ENCODE assay signal across 8 cellular contexts in genomic region chr7:148773344-148773743, GRCh38.
DNase-seq lines count a peak whose midpoint lies in the region; ATAC-seq and TF ChIP-seq lines count a peak whose summit lies in the region.

No MANE protein-coding gene starts in this region.

- H4K20me1 ChIP-seq in Karpas-422 (ENCODE audit: insufficient read depth, low read depth, low read length) = no peaks in the 10 kb centered on the region

- H3K27me3 ChIP-seq in brain microvascular endothelial cell (replicated peaks) = no peaks in the 10 kb centered on the region
- no peaks in the 10 kb centered on the region for H3K27me3 ChIP-seq in Karpas-422 (ENCODE audit: low read length)

- H2AFZ ChIP-seq in Karpas-422 (ENCODE audit: low read length) = no peak overlapping the region

- no peaks in the 10 kb centered on the region for H3K9me3 ChIP-seq in Karpas-422 (ENCODE audit: low read length)

- H3K9ac ChIP-seq in Karpas-422 (ENCODE audit: low read length) = no peak overlapping the region

- peaks cover 5% of the 10 kb centered on the region for H3K36me3 ChIP-seq in brain microvascular endothelial cell (replicated peaks)
- peaks cover 11% of the 10 kb centered on the region; the same call in 1 of the 2 replicates for H3K36me3 ChIP-seq in Karpas-422 (ENCODE audit: insufficient read depth, low read length)

- TF ChIP-seq CTCF in brain microvascular endothelial cell (IDR thresholded peaks at IDR 0.05; ENCODE audit: low read depth, low read length, missing control alignments) = no peak

- ATAC-seq in GM18858 (IDR thresholded peaks at IDR 0.05; ENCODE audit: unreplicated experiment) (peak; percentile 91), HG02763 (IDR thresholded peaks at IDR 0.05; ENCODE audit: unreplicated experiment) (peak; percentile 87)

- H3K79me2 ChIP-seq in Karpas-422 (ENCODE audit: low read length) = peaks cover 31% of the 10 kb centered on the region

- in situ Hi-C loops in brain microvascular endothelial cell (cut with HindIII; ENCODE audit: low pct_ligation_motif_present, low sequenced_read_pairs) (no loop called here), G401 (cut with HindIII; ENCODE audit: low sequenced_read_pairs) (no loop called here)

- peaks cover 30% of the 10 kb centered on the region for H3K4me1 ChIP-seq in Karpas-422 (ENCODE audit: low read length)

- no peaks in the 10 kb centered on the region for H3K9me2 ChIP-seq in Karpas-422 (replicated peaks; ENCODE audit: insufficient read depth, low read length)

- H3K27ac ChIP-seq in brain microvascular endothelial cell = peak overlapping the region; percentile 52
- H3K27ac ChIP-seq in Karpas-422 (ENCODE audit: low read length) = no peak overlapping the region

- DNase-seq in NCI-H510A treated with DMSO at 0.1 percent for 48 hours (lab: John Stamatoyannopoulos, UW) (peak; percentile 60), brain microvascular endothelial cell (peak; percentile 6), T-helper 9 cell (no peak), G401 (ENCODE audit: low spot score) (no peak), NCI-H2196 treated with DMSO at 0.1 percent for 48 hours (lab: John Stamatoyannopoulos, UW; ENCODE audit: unreplicated experiment) (no peak), Karpas-422 (no peak)

- H3K4me3 ChIP-seq in brain microvascular endothelial cell (ENCODE audit: low read depth, low read length) (no peak overlapping the region), Karpas-422 (ENCODE audit: low read length) (no peak overlapping the region)

- H3K4me2 ChIP-seq in Karpas-422 (ENCODE audit: low read depth, low read length, poor library complexity, severe bottlenecking) = no peak overlapping the region

Comparison
In these comparisons a context has a peak if more than half of its experiments do, and no peak if none do; other contexts are left out.
1. DNase-seq: peak in NCI-H510A treated with DMSO at 0.1 percent for 48 hours (single experiment) and brain microvascular endothelial cell (single experiment); none in T-helper 9 cell (single experiment), G401 (single experiment), NCI-H2196 treated with DMSO at 0.1 percent for 48 hours (single experiment) and Karpas-422 (single experiment).